Comparison of ENCODE assay signal across 8 cellular contexts in the genomic region with DNA sequence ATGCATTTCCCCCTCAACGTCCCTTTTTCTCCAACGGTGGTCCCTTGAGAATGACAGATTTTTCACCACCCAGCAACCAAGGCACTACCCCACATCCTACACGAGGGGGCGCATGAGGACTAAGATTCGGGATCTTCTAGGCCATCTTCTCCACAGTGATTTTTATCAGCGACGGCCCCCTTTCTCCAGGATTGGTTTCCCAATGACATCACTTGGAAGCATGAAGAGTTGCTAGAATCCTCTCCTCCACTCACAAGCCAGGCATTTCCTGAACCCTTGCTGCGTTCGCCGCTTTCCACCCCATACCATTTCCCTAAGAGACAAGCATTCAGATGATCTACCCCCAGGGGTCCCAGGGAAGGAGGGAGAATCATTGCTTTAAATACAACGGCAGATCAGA.
DNase-seq lines count a peak whose midpoint lies in the region; ATAC-seq and TF ChIP-seq lines count a peak whose summit lies in the region.

No MANE protein-coding gene starts in this region.

- no peak overlapping the region for H3K4me3 ChIP-seq in H7 (ENCODE audit: insufficient read depth, low read depth, low read length)

- H3K4me1 Mint-ChIP-seq in brain: peaks cover 36% of the 10 kb centered on the region

- no peaks in the 10 kb centered on the region for H3K36me3 Mint-ChIP-seq in brain

- no peak for ATAC-seq in GM21529 (IDR thresholded peaks at IDR 0.05; ENCODE audit: unreplicated experiment)

- no peaks in the 10 kb centered on the region for H3K36me3 ChIP-seq in H7 (replicated peaks; ENCODE audit: control insufficient read depth, insufficient read depth, low read length)

- DNase-seq in EH (ENCODE audit: low read depth): peak; percentile 98
- peak; percentile 59 for DNase-seq in H7
- peak; percentile 46 for DNase-seq in NCI-H128 (lab: John Stamatoyannopoulos, UW; ENCODE audit: unreplicated experiment)
- peak; percentile 28 for DNase-seq in UCSD-AML1 (lab: John Stamatoyannopoulos, UW; ENCODE audit: unreplicated experiment)
- DNase-seq in inferior parietal cortex (ENCODE audit: extremely low spot score): peak; percentile 84
- DNase-seq in stimulated activated CD4-positive, alpha-beta T cell treated with anti-CD3 and anti-CD28 coated beads, Interleukin-12 subunit alpha, Interleukin-12 subunit beta, amount 100 ng/mL, for 48 hours (ENCODE audit: low read depth in 2 of 3, low spot score in 1 of 3): peak; percentile 39 to 74 (median 48)

- no peaks in the 10 kb centered on the region for H3K9me3 Mint-ChIP-seq in brain

- no peaks in the 10 kb centered on the region for H3K27me3 ChIP-seq in H7 (ENCODE audit: control insufficient read depth, insufficient read depth, low read length)

- H3K27me3 Mint-ChIP-seq in brain: peaks cover 3% of the 10 kb centered on the region

- peak; percentile 94 for TF ChIP-seq CTCF in brain (conservative IDR thresholded peaks at IDR 0.05)

- peak overlapping the region in 4 of 5 experiments; percentile 2 to 65 (median 30) for H3K4me3 Mint-ChIP-seq in brain

- peak overlapping the region in 4 of 5 experiments; percentile 60 to 90 (median 65) for H3K27ac Mint-ChIP-seq in brain

Comparison
In these comparisons a context has a peak if more than half of its experiments do, and no peak if none do; other contexts are left out.
1. DNase-seq: peak in every context shown above with its lines; median percentile 98 in EH; 84 in inferior parietal cortex; 59 in H7; 48 in stimulated activated CD4-positive, alpha-beta T cell treated with anti-CD3 and anti-CD28 coated beads, Interleukin-12 subunit alpha, Interleukin-12 subunit beta, amount 100 ng/mL, for 48 hours; 46 in NCI-H128; 28 in UCSD-AML1.